ENCODE assay signal across 8 cellular contexts in genomic region chr16:30747799-30748633, GRCh38. TPM values are rescaled to one million over a fixed set of nuclear protein-coding genes. Genes with fewer than 3 reads are reported as not detected.
DNase-seq lines count a peak whose midpoint lies in the region; ATAC-seq and TF ChIP-seq lines count a peak whose summit lies in the region.

Gene PHKG2, plus strand, starts transcription at chr16:30748425. Its CDS starts 396 bp downstream, at chr16:30748821.

- ATAC-seq in lung (ENCODE audit: insufficient read depth, low FRiP score): peak; percentile 98

- peak; percentile 99 for DNase-seq in CMK (ENCODE audit: low read depth)
- DNase-seq in GM20000 (ENCODE audit: low spot score): peak; percentile 98
- peak; percentile 99 for DNase-seq in HT-29 (ENCODE audit: low spot score)
- DNase-seq in NOMO-1 (lab: John Stamatoyannopoulos, UW; ENCODE audit: unreplicated experiment in 2 of 2): peak; percentile 98 to 100
- DNase-seq in effector CD8-positive, alpha-beta T cell (lab: John Stamatoyannopoulos, UW): peak; percentile 94
- DNase-seq in lung (ENCODE audit: low spot score): peak; percentile 99
- peak; percentile 77 to 84 (median 83) for DNase-seq in stimulated activated CD4-positive, alpha-beta T cell treated with anti-CD3 and anti-CD28 coated beads, TNF-alpha, amount 100 ng/mL, for 4 hours (ENCODE audit: low read depth in 3 of 3)

- WGBS in lung, 2 donors: 2 to 5% methylated on average over 60 of the region's 60 CpGs

- peaks cover 3 to 4% of the 10 kb centered on the region in 2 donors for H3K4me1 ChIP-seq in lung (ENCODE audit: control insufficient read depth in 2 of 2, insufficient read depth in 2 of 2, low read length in 2 of 2)

- H3K9me3 ChIP-seq in lung (ENCODE audit: control insufficient read depth in 2 of 2, insufficient read depth in 1 of 2, low read length in 1 of 2): no peaks in the 10 kb centered on the region

- POLR2A ChIA-PET in activated CD8-positive, alpha-beta memory T cell treated with anti-CD3 and anti-CD28 coated beads for 36 hours (lab: Charles Lee): interaction anchor here (0.8 to 1.6 kb wide), 7 partner anchors 9 to 963 kb away, joined by 3 to 4 read pairs (median 4); partner anchors contain the start of gene SRCAP

- CTCF ChIA-PET in activated CD8-positive, alpha-beta memory T cell treated with anti-CD3 and anti-CD28 coated beads for 36 hours (lab: Charles Lee): interaction anchor here (1.0 to 2.2 kb wide), 4 partner anchors 15 to 97 kb away, joined by 3 to 6 read pairs (median 4); no protein-coding TSS in a partner anchor

- peak within 1 kb of the TSS; percentile 83 to 93 for H3K27ac ChIP-seq in lung (ENCODE audit: low read depth in 1 of 2, low read length in 1 of 2)

- H3K27me3 ChIP-seq in lung (ENCODE audit: control insufficient read depth, insufficient read depth): no peaks in the 10 kb centered on the region

- TF ChIP-seq CTCF in GM20000 (IDR thresholded peaks at IDR 0.05; ENCODE audit: extremely low read depth, missing control alignments) (no peak), lung (IDR thresholded peaks at IDR 0.05; ENCODE audit: control extremely low read depth, extremely low read depth) (no peak)

- peaks cover 6 to 14% of the 10 kb centered on the region in 2 donors for H3K36me3 ChIP-seq in lung (ENCODE audit: control insufficient read depth in 2 of 2, insufficient read depth in 2 of 2, low read length in 2 of 2)

- peak within 1 kb of the TSS; percentile 78 for H3K4me3 ChIP-seq in lung

RNA-seq across cellular contexts. Expression of gene PHKG2, which starts in this region (rescaled TPM):
- total RNA-seq in HT-29 (2014; rRNA removed; shearing (Covaris generic)): 58.3 and 69.5 TPM in 2 replicates
- 10 to 100 TPM; 34.5 to 34.7 TPM for total RNA-seq in activated CD8-positive, alpha-beta memory T cell treated with anti-CD3 and anti-CD28 coated beads for 36 hours
- total RNA-seq in lung: 10 to 100 TPM; 12.2 to 35.2 TPM
- polyA plus RNA-seq in lung: 10 to 100 TPM; 28.1 to 37.4 TPM

Comparison
In these comparisons a context has a peak if more than half of its experiments do, and no peak if none do; other contexts are left out.
1. Peak in every context shown above with its lines: DNase-seq, ATAC-seq, H3K4me3 ChIP-seq and H3K27ac ChIP-seq.